Comparison of ENCODE assay signal across 1 cellular context in genomic region chr17:32152130-32152529, GRCh38.
TF ChIP-seq lines count a peak whose summit lies in the region.

No MANE protein-coding gene starts in this region.

TF ChIP-seq in GM12878, 131 proteins besides CTCF, POLR2A, EP300 and RAD21 (continued from another document):
- TF ChIP-seq, protein P1, sequence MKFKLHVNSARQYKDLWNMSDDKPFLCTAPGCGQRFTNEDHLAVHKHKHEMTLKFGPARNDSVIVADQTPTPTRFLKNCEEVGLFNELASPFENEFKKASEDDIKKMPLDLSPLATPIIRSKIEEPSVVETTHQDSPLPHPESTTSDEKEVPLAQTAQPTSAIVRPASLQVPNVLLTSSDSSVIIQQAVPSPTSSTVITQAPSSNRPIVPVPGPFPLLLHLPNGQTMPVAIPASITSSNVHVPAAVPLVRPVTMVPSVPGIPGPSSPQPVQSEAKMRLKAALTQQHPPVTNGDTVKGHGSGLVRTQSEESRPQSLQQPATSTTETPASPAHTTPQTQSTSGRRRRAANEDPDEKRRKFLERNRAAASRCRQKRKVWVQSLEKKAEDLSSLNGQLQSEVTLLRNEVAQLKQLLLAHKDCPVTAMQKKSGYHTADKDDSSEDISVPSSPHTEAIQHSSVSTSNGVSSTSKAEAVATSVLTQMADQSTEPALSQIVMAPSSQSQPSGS (IDR thresholded peaks at IDR 0.05; ENCODE audit: low read length), result no peak
- TF ChIP-seq REST (IDR thresholded peaks at IDR 0.05; ENCODE audit: low read depth, low read length) (no peak), SUZ12 (IDR thresholded peaks at IDR 0.05; ENCODE audit: unreplicated experiment) (no peak), RELA (IDR thresholded peaks at IDR 0.05; ENCODE audit: borderline replicate concordance, partially characterized antibody) (no peak), TCF12 (IDR thresholded peaks at IDR 0.05; ENCODE audit: low read depth, low read length) (no peak), BACH1 (IDR thresholded peaks at IDR 0.05; ENCODE audit: borderline replicate concordance) (no peak), ZNF217 (IDR thresholded peaks at IDR 0.05) (no peak), NFYA (IDR thresholded peaks at IDR 0.05; ENCODE audit: borderline replicate concordance, low read depth, low read length) (no peak), SREBF2 (IDR thresholded peaks at IDR 0.05; ENCODE audit: low read length) (no peak), ZSCAN29 (IDR thresholded peaks at IDR 0.05) (no peak), CHD1 (IDR thresholded peaks at IDR 0.05; ENCODE audit: low read depth, low read length) (no peak), IKZF2 (IDR thresholded peaks at IDR 0.05) (no peak)
- TF ChIP-seq, protein P2, sequence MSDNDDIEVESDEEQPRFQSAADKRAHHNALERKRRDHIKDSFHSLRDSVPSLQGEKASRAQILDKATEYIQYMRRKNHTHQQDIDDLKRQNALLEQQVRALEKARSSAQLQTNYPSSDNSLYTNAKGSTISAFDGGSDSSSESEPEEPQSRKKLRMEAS (IDR thresholded peaks at IDR 0.05; ENCODE audit: low read depth, low read length), result no peak
